ENCODE assay signal across 33 cellular contexts in genomic region chr7:52811537-52811936, GRCh38.
"Had no signal": no experiment of that assay in that cellular context is flagged by ENCODE, and none has a peak within 500 bp of the region (broad histone marks: within the 10 kb centered on the region; RNA-seq: fewer than 3 reads in every experiment).

No MANE protein-coding gene starts in this region.

- H3K4me1 ChIP-seq: ascending aorta, body of pancreas, breast epithelium had no signal

- H3K4me3 ChIP-seq: adrenal gland, ascending aorta, body of pancreas, breast epithelium, cardiac muscle cell had no signal

- H3K27ac ChIP-seq: adrenal gland, ascending aorta, body of pancreas, brain microvascular endothelial cell, breast epithelium, cardiac muscle cell had no signal

- H3K36me3 ChIP-seq: adrenal gland, ascending aorta, brain microvascular endothelial cell, breast epithelium, cardiac muscle cell had no signal

- H3K9me3 ChIP-seq: ascending aorta, body of pancreas, breast epithelium had no signal

- DNase-seq: activated effector memory CD4-positive, alpha-beta T cell treated with anti-CD3 and anti-CD28 coated beads, Interleukin-2, amount 50 U/mL, for 16 hours; activated effector memory CD4-positive, alpha-beta T cell treated with Interleukin-2 at 50 U/mL for 16 hours; activated gamma-delta T cell; activated gamma-delta T cell treated with Interleukin-2 at 50 U/mL for 16 hours; activated naive CD4-positive, alpha-beta T cell; activated naive CD4-positive, alpha-beta T cell treated with anti-CD3 and anti-CD28 coated beads for 36 hours; activated naive CD4-positive, alpha-beta T cell treated with anti-CD3 and anti-CD28 coated beads, Interleukin-2, amount 10 ng/mL, durations not matched to agents 7 days and 5 days; activated naive CD4-positive, alpha-beta T cell treated with anti-CD3 and anti-CD28 coated beads, Interleukin-2, amount 50 U/mL, for 16 hours; activated naive CD4-positive, alpha-beta T cell treated with Interleukin-2 at 50 U/mL for 16 hours; activated naive CD8-positive, alpha-beta T cell treated with anti-CD3 and anti-CD28 coated beads for 36 hours; activated naive CD8-positive, alpha-beta T cell treated with anti-CD3 and anti-CD28 coated beads, Interleukin-2, amount 10 ng/mL, durations not matched to agents 7 days and 5 days; activated naive CD8-positive, alpha-beta T cell treated with anti-CD3 and anti-CD28 coated beads, Interleukin-2, amount 50 U/mL, for 24 hours; activated T-cell treated with anti-CD3 and anti-CD28 coated beads, Interleukin-2, amount 50 U/mL, for 24 hours; activated T-cell treated with anti-CD3 and anti-CD28 coated beads, Interleukin-2, amount 50 U/mL, for 4 hours; activated T-cell treated with anti-CD3 and anti-CD28 coated beads, Interleukin-2, amount 50 U/mL, for 48 hours; activated T-cell treated with anti-CD3 and anti-CD28 coated beads, Interleukin-2, amount 50 U/mL, for 72 hours; adrenal gland; amniotic stem cell; amygdala; anterior cingulate cortex; aorta; body of pancreas; brain microvascular endothelial cell; caudate nucleus; central memory CD4-positive, alpha-beta T cell; cerebellar nuclear complex had no signal

- ATAC-seq: activated naive CD4-positive, alpha-beta T cell treated with anti-CD3 and anti-CD28 coated beads, Interleukin-2, amount 50 U/mL, for 72 hours; activated naive CD8-positive, alpha-beta T cell treated with anti-CD3 and anti-CD28 coated beads, Interleukin-2, amount 50 U/mL, for 24 hours; activated T-cell treated with anti-CD3 and anti-CD28 coated beads, Interleukin-2, amount 50 U/mL, for 4 hours; activated T-cell treated with anti-CD3 and anti-CD28 coated beads, Interleukin-2, amount 50 U/mL, for 72 hours; activated T-helper 17 cell treated with anti-CD3 and anti-CD28 coated beads, Interleukin-2, amount 50 U/mL, for 72 hours; body of pancreas had no signal

- FAIRE-seq: astrocyte, bronchial epithelial cell had no signal

- H3K27me3 ChIP-seq: adrenal gland, ascending aorta, body of pancreas, brain microvascular endothelial cell, breast epithelium, cardiac muscle cell had no signal
